8 cellular contexts compared by ENCODE assay signal in the genomic region with DNA sequence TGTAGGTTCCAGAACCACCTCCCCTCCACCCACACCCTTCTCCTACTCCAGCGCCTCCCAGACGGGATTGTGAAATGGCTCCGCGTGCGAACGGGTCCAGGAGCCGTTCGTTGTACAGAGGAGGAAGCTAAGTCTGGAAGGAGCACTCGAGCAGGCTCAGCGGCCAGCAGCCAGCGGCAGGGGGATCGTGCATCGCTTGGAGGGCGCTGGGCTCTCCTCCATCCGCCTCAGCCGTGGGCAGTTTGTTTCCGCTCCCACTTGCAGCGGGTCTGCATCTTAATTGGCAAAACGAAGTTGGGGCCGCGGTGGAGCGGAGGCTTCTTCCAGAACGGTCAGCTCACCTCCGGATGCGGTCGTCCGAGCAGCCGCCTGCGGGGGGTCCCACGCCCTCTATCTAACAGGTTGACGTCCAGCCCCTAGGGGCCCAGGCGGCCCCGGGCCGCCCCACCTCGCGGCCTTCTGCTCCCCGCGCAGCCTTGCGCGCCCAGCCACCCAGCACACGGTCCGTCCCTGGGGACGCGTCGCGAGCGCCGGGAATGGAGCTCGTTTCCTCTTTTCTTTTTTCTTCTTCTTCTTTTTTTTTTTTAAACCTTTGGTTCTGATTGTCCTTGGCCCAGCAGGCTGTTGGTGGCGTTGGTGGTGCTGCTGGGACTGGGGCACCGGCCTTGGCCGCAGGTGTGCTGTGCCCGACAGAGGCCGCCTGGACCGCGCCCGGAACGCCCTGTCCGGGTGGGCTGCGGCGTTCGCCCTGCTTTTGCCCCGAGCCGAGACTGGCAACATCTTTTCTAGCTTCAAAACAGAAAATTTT. TPM values are rescaled to one million over a fixed set of nuclear protein-coding genes. Genes with fewer than 3 reads are reported as not detected.
A peak's percentile ranks its signal among the peaks of the same experiment; 100 is the strongest.
DNase-seq lines count a peak whose midpoint lies in the region; ATAC-seq and TF ChIP-seq lines count a peak whose summit lies in the region.

No MANE protein-coding gene starts in this region.

- H4K20me1 ChIP-seq in PC-3 (ENCODE audit: low read length), result no peaks in the 10 kb centered on the region

- H3K27me3 ChIP-seq in right atrium auricular region, result peaks cover 38 to 64% of the 10 kb centered on the region in 2 donors
- peaks cover 27% of the 10 kb centered on the region for H3K27me3 ChIP-seq in vagina
- no peaks in the 10 kb centered on the region for H3K27me3 ChIP-seq in PC-3 (ENCODE audit: low read length)

- H3K27ac Mint-ChIP-seq in activated naive CD8-positive, alpha-beta T cell treated with anti-CD3 and anti-CD28 coated beads, Interleukin-2, amount 50 U/mL, for 24 hours, result no peak overlapping the region

- CTCF ChIA-PET in PC-3 (lab: Charles Lee), result no interaction called here

- intact Hi-C loops in Right ventricle myocardium inferior (cut with DNase I) (no loop called here), vagina (cut with DNase I) (no loop called here), PC-3 (cut with micrococcal nuclease) (no loop called here)

- H3K9me2 ChIP-seq in PC-3 (replicated peaks; ENCODE audit: low read length), result no peaks in the 10 kb centered on the region

- no peak overlapping the region for H3K9ac ChIP-seq in PC-3 (ENCODE audit: low read length)

- no peak overlapping the region for H3K4me2 ChIP-seq in PC-3 (ENCODE audit: low read length)

- H3K9me3 ChIP-seq in right atrium auricular region (no peaks in the 10 kb centered on the region), vagina (no peaks in the 10 kb centered on the region), PC-3 (ENCODE audit: low read length) (no peaks in the 10 kb centered on the region)

- no peaks in the 10 kb centered on the region for H3K79me2 ChIP-seq in PC-3 (ENCODE audit: low read length)

- TF ChIP-seq POLR2A in vagina (IDR thresholded peaks at IDR 0.05), result no peak

- H3K4me1 ChIP-seq in right atrium auricular region (peaks cover 0 to 51% of the 10 kb centered on the region in 2 donors), vagina (peaks cover 45% of the 10 kb centered on the region), PC-3 (ENCODE audit: insufficient read depth, low read length) (no peaks in the 10 kb centered on the region; the same call in 1 of the 2 replicates)

- peaks cover 35% of the 10 kb centered on the region for H3K4me1 Mint-ChIP-seq in activated naive CD8-positive, alpha-beta T cell treated with anti-CD3 and anti-CD28 coated beads, Interleukin-2, amount 50 U/mL, for 24 hours

- H3K36me3 Mint-ChIP-seq in activated naive CD8-positive, alpha-beta T cell treated with anti-CD3 and anti-CD28 coated beads, Interleukin-2, amount 50 U/mL, for 24 hours (ENCODE audit: low read depth), result no peaks in the 10 kb centered on the region

- no peak overlapping the region for H3K27ac ChIP-seq in right atrium auricular region
- H3K27ac ChIP-seq in vagina, result no peak overlapping the region
- H3K27ac ChIP-seq in PC-3 (ENCODE audit: low read length), result no peak overlapping the region

- no peaks in the 10 kb centered on the region for H3K36me3 ChIP-seq in right atrium auricular region
- H3K36me3 ChIP-seq in vagina, result no peaks in the 10 kb centered on the region
- no peaks in the 10 kb centered on the region for H3K36me3 ChIP-seq in PC-3 (ENCODE audit: low read depth, low read length)

- TF ChIP-seq CTCF in right atrium auricular region (IDR thresholded peaks at IDR 0.05) (no peak), vagina (IDR thresholded peaks at IDR 0.05) (no peak), PC-3 (conservative IDR thresholded peaks at IDR 0.05; ENCODE audit: low read depth, low read length) (no peak)

- H2AFZ ChIP-seq in PC-3 (ENCODE audit: low read length), result no peak overlapping the region

- peak; percentile 62 for DNase-seq in Right ventricle myocardium inferior (ENCODE audit: missing footprints)
- no peak for DNase-seq in right atrium auricular region (ENCODE audit: low spot score)
- DNase-seq in activated naive CD8-positive, alpha-beta T cell treated with anti-CD3 and anti-CD28 coated beads, Interleukin-2, amount 50 U/mL, for 24 hours, result no peak
- no peak for DNase-seq in left lobe of liver (ENCODE audit: low spot score)
- DNase-seq in vagina (ENCODE audit: extremely low spot score in 2 of 2), result no peak
- DNase-seq in PC-3, result no peak
- DNase-seq in OCI-M1 (lab: John Stamatoyannopoulos, UW), result no peak

- H3K27me3 Mint-ChIP-seq in activated naive CD8-positive, alpha-beta T cell treated with anti-CD3 and anti-CD28 coated beads, Interleukin-2, amount 50 U/mL, for 24 hours, result peaks cover 61% of the 10 kb centered on the region

- BruUV-seq in PC-3 (replicated peaks; lab: Mats Ljungman, UMichigan), result no TSS peak

- no peaks in the 10 kb centered on the region for H3F3A ChIP-seq in PC-3 (ENCODE audit: low read length, unreplicated experiment)

- H3K4me3 ChIP-seq in right atrium auricular region, result peak overlapping the region in 1 of 2 donors; percentile 31
- peak overlapping the region; percentile 2 to 42 for H3K4me3 ChIP-seq in vagina
- no peak overlapping the region for H3K4me3 ChIP-seq in PC-3 (ENCODE audit: low read length)

- ATAC-seq in Right ventricle myocardium inferior (peak; percentile 41), left lobe of liver (peak; percentile 21), PC-3 (no peak), GM19023 (IDR thresholded peaks at IDR 0.05; ENCODE audit: unreplicated experiment) (no peak)
- ATAC-seq in activated naive CD8-positive, alpha-beta T cell treated with anti-CD3 and anti-CD28 coated beads, Interleukin-2, amount 50 U/mL, for 24 hours, result no peak

- POLR2A ChIA-PET in PC-3 (lab: Charles Lee; ENCODE audit: unreplicated experiment), result no interaction called here

- no peaks in the 10 kb centered on the region for H3K9me3 Mint-ChIP-seq in activated naive CD8-positive, alpha-beta T cell treated with anti-CD3 and anti-CD28 coated beads, Interleukin-2, amount 50 U/mL, for 24 hours

- H3K4me3 Mint-ChIP-seq in activated naive CD8-positive, alpha-beta T cell treated with anti-CD3 and anti-CD28 coated beads, Interleukin-2, amount 50 U/mL, for 24 hours, result peak overlapping the region; percentile 43

RNA-seq across cellular contexts. Expression of a gene that starts 3.9 kb away (rescaled TPM):
- total RNA-seq in Right ventricle myocardium inferior (not detected), right atrium auricular region (not detected), left lobe of liver (not detected), vagina (not detected), PC-3 (2014; rRNA removed) (not detected in 2 replicates)

Comparison
In these comparisons a context has a peak if more than half of its experiments do, and no peak if none do; other contexts are left out.
1. ATAC-seq: peak in Right ventricle myocardium inferior (single experiment) and left lobe of liver (single experiment); none in activated naive CD8-positive, alpha-beta T cell treated with anti-CD3 and anti-CD28 coated beads, Interleukin-2, amount 50 U/mL, for 24 hours (single experiment), PC-3 (single experiment) and GM19023 (single experiment).